In the genomic region with DNA sequence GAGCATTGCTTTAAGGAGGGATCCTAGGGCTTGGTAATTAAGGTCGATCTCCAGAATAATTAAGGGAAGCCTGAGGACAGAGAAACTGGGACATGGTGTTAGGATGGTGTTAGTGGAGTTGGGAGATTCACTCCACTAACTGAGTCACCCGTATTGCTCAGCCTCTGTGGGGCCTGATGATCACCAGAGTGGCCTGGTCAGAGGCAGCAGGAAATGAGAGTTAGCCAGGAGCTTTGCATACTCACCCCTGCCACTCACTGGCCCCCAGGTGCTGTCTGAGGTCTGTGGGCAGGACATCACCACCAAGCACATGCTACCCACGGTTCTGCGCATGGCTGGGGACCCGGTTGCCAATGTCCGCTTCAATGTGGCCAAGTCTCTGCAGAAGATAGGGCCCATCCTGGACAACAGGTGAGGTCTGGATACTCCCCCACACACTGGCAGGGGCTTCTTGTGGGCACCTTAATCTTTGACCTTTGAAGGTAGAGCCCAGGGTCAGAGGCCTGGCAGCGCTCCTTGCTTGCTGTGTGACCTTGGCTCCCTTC, we compare ENCODE assay signal across 18 cellular contexts.
"Had no signal": no experiment of that assay in that cellular context is flagged by ENCODE, and none has a peak within 500 bp of the region (broad histone marks: within the 10 kb centered on the region; RNA-seq: fewer than 3 reads in every experiment).

No MANE protein-coding gene starts in this region.

- H3K27ac ChIP-seq: coronary artery, lower lobe of right lung, ovary, thyroid gland, uterus had no signal

- FAIRE-seq: endothelial cell of umbilical vein had no signal

- H3K36me3 ChIP-seq: ovary, uterus had no signal

- H3K4me3 ChIP-seq: coronary artery, lower lobe of right lung, ovary, thyroid gland, uterus had no signal

- H3K4me3 Mint-ChIP-seq: activated CD4-positive, alpha-beta T cell treated with anti-CD3 and anti-CD28 coated beads, Interleukin-2, amount 10 ng/mL, durations not matched to agents 7 days and 5 days; activated naive CD4-positive, alpha-beta T cell treated with anti-CD3 and anti-CD28 coated beads for 36 hours; neural crest cell had no signal

- H3K27me3 Mint-ChIP-seq: activated CD4-positive, alpha-beta T cell treated with anti-CD3 and anti-CD28 coated beads, Interleukin-2, amount 10 ng/mL, durations not matched to agents 7 days and 5 days had no signal

- H3K27me3 ChIP-seq: ovary, thyroid gland, uterus had no signal

- H3K4me1 Mint-ChIP-seq: activated CD4-positive, alpha-beta T cell treated with anti-CD3 and anti-CD28 coated beads, Interleukin-2, amount 10 ng/mL, durations not matched to agents 7 days and 5 days; neural crest cell had no signal

- H3K27ac Mint-ChIP-seq: activated CD4-positive, alpha-beta T cell treated with anti-CD3 and anti-CD28 coated beads, Interleukin-2, amount 10 ng/mL, durations not matched to agents 7 days and 5 days; activated naive CD4-positive, alpha-beta T cell treated with anti-CD3 and anti-CD28 coated beads for 36 hours had no signal

- ATAC-seq: left colon, lower lobe of right lung had no signal

- DNase-seq: activated CD4-positive, alpha-beta T cell treated with anti-CD3 and anti-CD28 coated beads, Interleukin-2, amount 10 ng/mL, durations not matched to agents 7 days and 5 days; activated CD8-positive, alpha-beta memory T cell treated with anti-CD3 and anti-CD28 coated beads for 24 hours; activated naive CD4-positive, alpha-beta T cell treated with anti-CD3 and anti-CD28 coated beads for 36 hours; central memory CD4-positive, alpha-beta T cell; effector CD4-positive, alpha-beta T cell; foreskin melanocyte; head of caudate nucleus; left colon; lower lobe of right lung; midbrain; stimulated activated CD4-positive, alpha-beta T cell treated with anti-CD3 and anti-CD28 coated beads, Interleukin-1b, Interleukin-23, amount 100 ng/mL, for 48 hours; SW 1271; thyroid gland; uterus had no signal

- H3K9me3 ChIP-seq: lower lobe of right lung, ovary, thyroid gland, uterus had no signal

- H3K9me3 Mint-ChIP-seq: activated CD4-positive, alpha-beta T cell treated with anti-CD3 and anti-CD28 coated beads, Interleukin-2, amount 10 ng/mL, durations not matched to agents 7 days and 5 days; activated naive CD4-positive, alpha-beta T cell treated with anti-CD3 and anti-CD28 coated beads for 36 hours; neural crest cell had no signal

- H3K4me1 ChIP-seq: lower lobe of right lung, thyroid gland, uterus had no signal
